Comparison of ENCODE assay signal across 9 cellular contexts in the genomic region with DNA sequence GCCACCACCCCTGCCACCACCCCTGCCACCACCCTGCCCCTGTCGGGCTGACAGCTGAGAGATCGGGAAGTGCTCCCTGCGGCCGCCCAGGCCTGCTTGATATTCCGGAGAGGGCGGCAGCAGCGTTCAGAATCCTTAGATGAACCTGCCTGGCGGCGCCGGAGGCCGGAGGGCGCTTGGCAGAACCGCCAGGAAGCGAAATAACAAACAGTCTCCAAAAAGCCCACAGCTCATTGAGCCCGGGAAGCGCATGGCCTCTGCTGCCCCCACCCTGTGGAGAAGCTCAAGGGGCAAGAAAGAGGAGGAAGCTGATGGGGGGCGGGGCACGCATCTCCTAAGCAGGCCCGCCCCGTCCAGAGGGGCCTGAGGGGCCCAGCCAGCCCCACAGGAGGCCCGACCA.
DNase-seq lines count a peak whose midpoint lies in the region; ATAC-seq and TF ChIP-seq lines count a peak whose summit lies in the region.
"Had no signal": no experiment of that assay in that cellular context is flagged by ENCODE, and none has a peak within 500 bp of the region (broad histone marks: within the 10 kb centered on the region; RNA-seq: fewer than 3 reads in every experiment).

No MANE protein-coding gene starts in this region.

- ATAC-seq in GM21390 (IDR thresholded peaks at IDR 0.05; ENCODE audit: unreplicated experiment): no peak
- ATAC-seq in HG02571 (IDR thresholded peaks at IDR 0.05; ENCODE audit: unreplicated experiment): no peak

- DNase-seq in activated naive CD4-positive, alpha-beta T cell treated with anti-CD3 and anti-CD28 coated beads for 36 hours: peak; percentile 10
- DNase-seq in activated naive CD4-positive, alpha-beta T cell treated with Interleukin-2 at 50 U/mL for 16 hours: no peak
- DNase-seq in fibroblast of villous mesenchyme (ENCODE audit: low read depth) (peak; percentile 57), ureter (ENCODE audit: low spot score) (peak; percentile 67)
- DNase-seq in activated T-helper 1 cell treated with anti-CD3 and anti-CD28 coated beads, Interleukin-12 subunit alpha, Interleukin-12 subunit beta, Interleukin-2, Interleukin-4 antibody, amounts not matched to agents 30 ng/mL and 10 ng/mL and 1 ng/mL, durations not matched to agents 14 hours and 24 hours and 36 hours (ENCODE audit: low spot score): no peak
- DNase-seq: stimulated activated CD4-positive, alpha-beta T cell treated with anti-CD3 and anti-CD28 coated beads, Interleukin-4, amount 100 ng/mL, for 1 hour had no signal

- no peaks in the 10 kb centered on the region for H3K9me3 Mint-ChIP-seq in activated naive CD4-positive, alpha-beta T cell treated with anti-CD3 and anti-CD28 coated beads for 36 hours
- H3K9me3 Mint-ChIP-seq in activated T-helper 1 cell treated with anti-CD3 and anti-CD28 coated beads, Interleukin-12 subunit alpha, Interleukin-12 subunit beta, Interleukin-2, Interleukin-4 antibody, amounts not matched to agents 30 ng/mL and 10 ng/mL and 1 ng/mL, durations not matched to agents 14 hours and 24 hours and 36 hours: no peaks in the 10 kb centered on the region

- no peaks in the 10 kb centered on the region for H3K36me3 ChIP-seq in mucosa of rectum (ENCODE audit: control insufficient read depth in 2 of 2, insufficient read depth in 2 of 2, low read length in 2 of 2)

- H3K9ac ChIP-seq in mucosa of rectum (ENCODE audit: low read depth in 1 of 2, low read length in 2 of 2): peak overlapping the region in 1 of 2 donors; percentile 47

- H3K4me3 Mint-ChIP-seq in activated naive CD4-positive, alpha-beta T cell treated with anti-CD3 and anti-CD28 coated beads for 36 hours: no peak overlapping the region
- no peak overlapping the region for H3K4me3 Mint-ChIP-seq in activated T-helper 1 cell treated with anti-CD3 and anti-CD28 coated beads, Interleukin-12 subunit alpha, Interleukin-12 subunit beta, Interleukin-2, Interleukin-4 antibody, amounts not matched to agents 30 ng/mL and 10 ng/mL and 1 ng/mL, durations not matched to agents 14 hours and 24 hours and 36 hours

- no peaks in the 10 kb centered on the region for H3K27me3 ChIP-seq in mucosa of rectum (ENCODE audit: control insufficient read depth in 2 of 2, insufficient read depth in 2 of 2, low read length in 2 of 2)

- peak; percentile 21 for TF ChIP-seq CTCF in fibroblast of villous mesenchyme (IDR thresholded peaks at IDR 0.05; ENCODE audit: insufficient read depth, low read depth, low read length)

- intact Hi-C loops in activated naive CD4-positive, alpha-beta T cell treated with anti-CD3 and anti-CD28 coated beads for 36 hours (cut with micrococcal nuclease): no loop called here
- intact Hi-C loops in activated T-helper 1 cell treated with anti-CD3 and anti-CD28 coated beads, Interleukin-12 subunit alpha, Interleukin-12 subunit beta, Interleukin-2, Interleukin-4 antibody, amounts not matched to agents 30 ng/mL and 10 ng/mL and 1 ng/mL, durations not matched to agents 14 hours and 24 hours and 36 hours (cut with micrococcal nuclease): no loop called here

- H3K27ac Mint-ChIP-seq in activated naive CD4-positive, alpha-beta T cell treated with anti-CD3 and anti-CD28 coated beads for 36 hours: no peak overlapping the region
- no peak overlapping the region for H3K27ac Mint-ChIP-seq in activated T-helper 1 cell treated with anti-CD3 and anti-CD28 coated beads, Interleukin-12 subunit alpha, Interleukin-12 subunit beta, Interleukin-2, Interleukin-4 antibody, amounts not matched to agents 30 ng/mL and 10 ng/mL and 1 ng/mL, durations not matched to agents 14 hours and 24 hours and 36 hours

- no peaks in the 10 kb centered on the region for H3K9me3 ChIP-seq in mucosa of rectum (ENCODE audit: control insufficient read depth in 2 of 2, low read length in 2 of 2)

- no peak overlapping the region for H3K27ac ChIP-seq in mucosa of rectum (ENCODE audit: low read depth in 2 of 2, low read length in 2 of 2)

- H3K4me1 Mint-ChIP-seq in activated naive CD4-positive, alpha-beta T cell treated with anti-CD3 and anti-CD28 coated beads for 36 hours (ENCODE audit: low read depth): peaks cover 2% of the 10 kb centered on the region
- H3K4me1 Mint-ChIP-seq in activated T-helper 1 cell treated with anti-CD3 and anti-CD28 coated beads, Interleukin-12 subunit alpha, Interleukin-12 subunit beta, Interleukin-2, Interleukin-4 antibody, amounts not matched to agents 30 ng/mL and 10 ng/mL and 1 ng/mL, durations not matched to agents 14 hours and 24 hours and 36 hours (ENCODE audit: low read depth): peaks cover 10% of the 10 kb centered on the region

- peaks cover 26% of the 10 kb centered on the region for H3K27me3 Mint-ChIP-seq in activated naive CD4-positive, alpha-beta T cell treated with anti-CD3 and anti-CD28 coated beads for 36 hours (ENCODE audit: low read depth)
- H3K27me3 Mint-ChIP-seq in activated T-helper 1 cell treated with anti-CD3 and anti-CD28 coated beads, Interleukin-12 subunit alpha, Interleukin-12 subunit beta, Interleukin-2, Interleukin-4 antibody, amounts not matched to agents 30 ng/mL and 10 ng/mL and 1 ng/mL, durations not matched to agents 14 hours and 24 hours and 36 hours (ENCODE audit: insufficient read depth): peaks cover 11% of the 10 kb centered on the region

- H3K4me3 ChIP-seq in fibroblast of villous mesenchyme (ENCODE audit: low read depth, low read length): no peak overlapping the region
- H3K4me3 ChIP-seq in mucosa of rectum (ENCODE audit: low read length in 2 of 2): peak overlapping the region; percentile 14 to 37

- CTCF ChIA-PET in activated naive CD4-positive, alpha-beta T cell treated with anti-CD3 and anti-CD28 coated beads for 36 hours (lab: Charles Lee): interaction anchor here (0.6 kb wide), 1 partner anchor 415 kb away, joined by 3 read pairs; no protein-coding TSS in a partner anchor

- peaks cover 7 to 12% of the 10 kb centered on the region in 2 donors for H3K4me1 ChIP-seq in mucosa of rectum (ENCODE audit: control insufficient read depth in 2 of 2, insufficient read depth in 2 of 2, low read length in 2 of 2)

- no peaks in the 10 kb centered on the region for H3K36me3 Mint-ChIP-seq in activated naive CD4-positive, alpha-beta T cell treated with anti-CD3 and anti-CD28 coated beads for 36 hours (ENCODE audit: low read depth)
- H3K36me3 Mint-ChIP-seq in activated T-helper 1 cell treated with anti-CD3 and anti-CD28 coated beads, Interleukin-12 subunit alpha, Interleukin-12 subunit beta, Interleukin-2, Interleukin-4 antibody, amounts not matched to agents 30 ng/mL and 10 ng/mL and 1 ng/mL, durations not matched to agents 14 hours and 24 hours and 36 hours (ENCODE audit: low read depth): no peaks in the 10 kb centered on the region

Comparison
In these comparisons a context has a peak if more than half of its experiments do, and no peak if none do; other contexts are left out.
1. DNase-seq: peak in activated naive CD4-positive, alpha-beta T cell treated with anti-CD3 and anti-CD28 coated beads for 36 hours (single experiment), fibroblast of villous mesenchyme (single experiment) and ureter (single experiment); none in activated naive CD4-positive, alpha-beta T cell treated with Interleukin-2 at 50 U/mL for 16 hours (single experiment) and activated T-helper 1 cell treated with anti-CD3 and anti-CD28 coated beads, Interleukin-12 subunit alpha, Interleukin-12 subunit beta, Interleukin-2, Interleukin-4 antibody, amounts not matched to agents 30 ng/mL and 10 ng/mL and 1 ng/mL, durations not matched to agents 14 hours and 24 hours and 36 hours (single experiment).